In genomic region chr11:3649374-3649773, GRCh38 we compare ENCODE assay signal across 1 cellular context.
A peak's percentile ranks its signal among the peaks of the same experiment; 100 is the strongest.
TF ChIP-seq lines count a peak whose summit lies in the region.
"Not testable (repeated sequence)": the region's sequence is repeated elsewhere in the genome, so short reads cannot be mapped to it uniquely, and the experiment has no call there.

No MANE protein-coding gene starts in this region.

TF ChIP-seq in K562, 482 proteins besides CTCF, POLR2A, EP300 and RAD21:
- TF ChIP-seq GATA2 (CRISPR knock-in tag; IDR thresholded peaks at IDR 0.05) (0 out of 2 replicates have a peak, but pooled peaks have one; percentile 33), TOE1 (IDR thresholded peaks at IDR 0.05; ENCODE audit: borderline replicate concordance) (0 out of 2 replicates have a peak, but pooled peaks have one; percentile 14), ZNF263 (CRISPR knock-in tag; IDR thresholded peaks at IDR 0.05; ENCODE audit: borderline replicate concordance) (peak; percentile 95), CTBP1 (IDR thresholded peaks at IDR 0.05; ENCODE audit: borderline replicate concordance) (0 out of 2 replicates have a peak, but pooled peaks have one; percentile 15), PKNOX1 (IDR thresholded peaks at IDR 0.05) (0 out of 2 replicates have a peak, but pooled peaks have one; percentile 10)
- not testable (repeated sequence) for TF ChIP-seq TOE1 (CRISPR knock-in tag; IDR thresholded peaks at IDR 0.05; ENCODE audit: borderline replicate concordance, low read depth)
